ENCODE assay signal across 17 cellular contexts in genomic region chr13:51637852-51638496, GRCh38. TPM values are rescaled to one million over a fixed set of nuclear protein-coding genes. Genes with fewer than 3 reads are reported as not detected.
DNase-seq lines count a peak whose midpoint lies in the region; ATAC-seq and TF ChIP-seq lines count a peak whose summit lies in the region.
"Had no signal": no experiment of that assay in that cellular context is flagged by ENCODE, and none has a peak within 500 bp of the region (broad histone marks: within the 10 kb centered on the region; RNA-seq: fewer than 3 reads in every experiment).

No MANE protein-coding gene starts in this region.

- 76 to 84% (median 81%) methylated on average over 6 of the region's 6 CpGs for WGBS in stomach, 5 donors

- H3K4me1 ChIP-seq in HUES48 (ENCODE audit: control insufficient read depth, insufficient read depth, low read length) (peaks cover 66% of the 10 kb centered on the region), iPS-20b (ENCODE audit: insufficient read depth, low read length) (peaks cover 49% of the 10 kb centered on the region), stomach (peaks cover 8 to 71% (median 34%) of the 10 kb centered on the region in 4 donors)
- H3K4me1 ChIP-seq: BLaER1 had no signal

- peaks cover 62% of the 10 kb centered on the region for H3K4me1 Mint-ChIP-seq in WTC11

- peak; percentile 55 for ATAC-seq in WTC11
- no peak for ATAC-seq in GM21825 (IDR thresholded peaks at IDR 0.05; ENCODE audit: unreplicated experiment)
- ATAC-seq: effector memory CD8-positive, alpha-beta T cell; natural killer cell had no signal

- H3K4me3 Mint-ChIP-seq in WTC11, result peak overlapping the region; percentile 7; the same call in 1 of the 2 replicates
- H3K4me3 Mint-ChIP-seq: activated naive CD8-positive, alpha-beta T cell; effector memory CD8-positive, alpha-beta T cell; natural killer cell had no signal

- CTCF ChIA-PET in WTC11 (lab: Charles Lee), result no interaction called here

- no peaks in the 10 kb centered on the region for H3K9me3 ChIP-seq in HUES48 (ENCODE audit: control insufficient read depth, insufficient read depth, low read length)
- H3K9me3 ChIP-seq in iPS-20b (ENCODE audit: insufficient read depth, low read depth, low read length), result no peaks in the 10 kb centered on the region
- no peaks in the 10 kb centered on the region for H3K9me3 ChIP-seq in stomach
- H3K9me3 ChIP-seq: HAP-1, left ventricle myocardium inferior, thyroid gland had no signal

- TF ChIP-seq EP300 in stomach (IDR thresholded peaks at IDR 0.05), result no peak

- TF ChIP-seq CTCF in WTC11 (IDR thresholded peaks at IDR 0.05), result no peak
- no peak for TF ChIP-seq CTCF in stomach (IDR thresholded peaks at IDR 0.05)

- peak overlapping the region; percentile 56 for H3K27ac Mint-ChIP-seq in WTC11
- H3K27ac Mint-ChIP-seq: activated naive CD8-positive, alpha-beta T cell; effector memory CD8-positive, alpha-beta T cell; natural killer cell had no signal

- H3K9me3 Mint-ChIP-seq in WTC11, result no peaks in the 10 kb centered on the region; the same call in 1 of the 2 replicates
- H3K9me3 Mint-ChIP-seq: effector memory CD8-positive, alpha-beta T cell; natural killer cell had no signal

- no peak overlapping the region for H3K4me3 ChIP-seq in HUES48 (ENCODE audit: low read depth, low read length)
- H3K4me3 ChIP-seq in iPS-20b (ENCODE audit: low read length), result peak overlapping the region; percentile 12; the same call in 1 of the 2 replicates
- no peak overlapping the region for H3K4me3 ChIP-seq in stomach
- H3K4me3 ChIP-seq: BLaER1, HAP-1, left ventricle myocardium inferior, thyroid gland had no signal

- peaks cover 3% of the 10 kb centered on the region; the same call in 1 of the 2 replicates for H3K36me3 Mint-ChIP-seq in WTC11
- H3K36me3 Mint-ChIP-seq: natural killer cell had no signal

- intact Hi-C loops in stomach (cut with DNase I; ENCODE audit: low total_unique reads), result no loop called here

- H3K27me3 ChIP-seq in HUES48 (ENCODE audit: control insufficient read depth, insufficient read depth, low read length) (no peaks in the 10 kb centered on the region), iPS-20b (ENCODE audit: insufficient read depth, low read length) (no peaks in the 10 kb centered on the region), stomach (no peaks in the 10 kb centered on the region)
- H3K27me3 ChIP-seq: BLaER1, thyroid gland had no signal

- H3K27me3 Mint-ChIP-seq in WTC11 (ENCODE audit: low read depth), result no peaks in the 10 kb centered on the region
- H3K27me3 Mint-ChIP-seq: activated naive CD8-positive, alpha-beta T cell; effector memory CD8-positive, alpha-beta T cell had no signal

- no peak for DNase-seq in WTC11 (ENCODE audit: low spot score)
- DNase-seq in stomach, result no peak
- no peak for DNase-seq in NAMALWA (ENCODE audit: low spot score)
- DNase-seq in stimulated activated CD4-positive, alpha-beta T cell treated with anti-CD3 and anti-CD28 coated beads, Interleukin-2, amount 100 ng/mL, for 24 hours, result no peak
- DNase-seq: effector memory CD8-positive, alpha-beta T cell; left ventricle myocardium inferior; natural killer cell; NK-92 treated with Interleukin-12 subunit alpha and Interleukin-12 subunit beta, amount 100 ng/mL, for 24 hours; Right ventricle myocardium superior; stimulated activated CD4-positive, alpha-beta T cell treated with anti-CD3 and anti-CD28 coated beads, Interleukin-2, amount 100 ng/mL, for 48 hours; thyroid gland had no signal

- POLR2A ChIA-PET in WTC11 (lab: Charles Lee), result no interaction called here

- TF ChIP-seq POLR2A in stomach (IDR thresholded peaks at IDR 0.05), result no peak

- H3K36me3 ChIP-seq in HUES48 (ENCODE audit: control insufficient read depth, insufficient read depth, low read length), result no peaks in the 10 kb centered on the region
- no peaks in the 10 kb centered on the region for H3K36me3 ChIP-seq in iPS-20b (ENCODE audit: insufficient read depth, low read depth, low read length)
- no peaks in the 10 kb centered on the region for H3K36me3 ChIP-seq in stomach
- H3K36me3 ChIP-seq: BLaER1, HAP-1, left ventricle myocardium inferior, thyroid gland had no signal

- H3K27ac ChIP-seq in HUES48 (ENCODE audit: low read depth, low read length) (peak overlapping the region; percentile 82), iPS-20b (ENCODE audit: low read length) (no peak overlapping the region), stomach (peak overlapping the region; percentile 44 to 70 (median 62))
- H3K27ac ChIP-seq: BLaER1, left ventricle myocardium inferior had no signal

- no peak overlapping the region for H3K9ac ChIP-seq in HUES48 (ENCODE audit: low read depth, low read length)
- peak overlapping the region; percentile 3; the same call in 1 of the 2 replicates for H3K9ac ChIP-seq in iPS-20b (ENCODE audit: low read depth, low read length)
- H3K9ac ChIP-seq: BLaER1 had no signal

TF ChIP-seq in WTC11, 78 proteins besides CTCF, POLR2A, EP300 and RAD21:
- TF ChIP-seq HMGA2 (CRISPR knock-in tag; IDR thresholded peaks at IDR 0.05) (0 out of 2 replicates have a peak, but pooled peaks have one; percentile 9), ELF4 (CRISPR knock-in tag; IDR thresholded peaks at IDR 0.05; ENCODE audit: low read depth) (no peak)

RNA-seq across cellular contexts. Expression of gene WDFY2, which starts 53.7 kb away (rescaled TPM):
- 22.6 to 25.7 TPM (median 23.7 TPM) in 3 replicates for total RNA-seq in WTC11 (2021)
- total RNA-seq in stomach, result 10 to 100 TPM in 4 of 5 donors, 1 to 10 TPM in 1; 1.4 to 22.6 (median 19.8) TPM
- polyA plus RNA-seq in stomach, result 1 to 10 TPM; 2.0 to 4.7 (median 4.6) TPM
